ENCODE assay signal across 23 cellular contexts in genomic region chr6:135871878-135872277, GRCh38. TPM values are rescaled to one million over a fixed set of nuclear protein-coding genes. Genes with fewer than 3 reads are reported as not detected.
DNase-seq lines count a peak whose midpoint lies in the region; ATAC-seq, FAIRE-seq and TF ChIP-seq lines count a peak whose summit lies in the region.
"Had no signal": no experiment of that assay in that cellular context is flagged by ENCODE, and none has a peak within 500 bp of the region (broad histone marks: within the 10 kb centered on the region; RNA-seq: fewer than 3 reads in every experiment).

No MANE protein-coding gene starts in this region.

- H3K9ac ChIP-seq in skeletal muscle satellite cell (ENCODE audit: low read depth, low read length) = no peak overlapping the region

- TF ChIP-seq POLR2A in heart left ventricle (IDR thresholded peaks at IDR 0.05) = no peak
- TF ChIP-seq POLR2A in GM12891 (IDR thresholded peaks at IDR 0.05; ENCODE audit: low read depth, low read length) = no peak

- TF ChIP-seq CTCF in heart left ventricle (IDR thresholded peaks at IDR 0.05) (no peak), foreskin fibroblast (IDR thresholded peaks at IDR 0.05; ENCODE audit: low read depth, low read length) (no peak)

- intact Hi-C loops in heart left ventricle (cut with DNase I) = no loop called here
- intact Hi-C loops in cardiac septum (cut with DNase I) = no loop called here

- H3K9me3 ChIP-seq in heart left ventricle = no peaks in the 10 kb centered on the region
- no peaks in the 10 kb centered on the region for H3K9me3 ChIP-seq in skeletal muscle satellite cell (replicated peaks; ENCODE audit: low read length)
- H3K9me3 ChIP-seq: prostate gland, upper lobe of left lung had no signal

- H3K4me1 ChIP-seq in heart left ventricle = peaks cover 0 to 20% (median 9%) of the 10 kb centered on the region in 12 donors
- H3K4me1 ChIP-seq in skeletal muscle satellite cell (ENCODE audit: control insufficient read depth, insufficient read depth, low read length) = peaks cover 38% of the 10 kb centered on the region
- H3K4me1 ChIP-seq: foreskin keratinocyte, prostate gland, upper lobe of left lung had no signal

- H3K36me3 ChIP-seq in heart left ventricle (no peaks in the 10 kb centered on the region), skeletal muscle satellite cell (ENCODE audit: insufficient read depth, low read length) (no peaks in the 10 kb centered on the region)
- H3K36me3 ChIP-seq: prostate gland, upper lobe of left lung had no signal

- H3K27me3 ChIP-seq in heart left ventricle = no peaks in the 10 kb centered on the region
- H3K27me3 ChIP-seq in skeletal muscle satellite cell (ENCODE audit: control insufficient read depth, insufficient read depth, low read length) = no peaks in the 10 kb centered on the region
- H3K27me3 ChIP-seq: foreskin keratinocyte, upper lobe of left lung had no signal

- H3K4me2 ChIP-seq in skeletal muscle satellite cell (ENCODE audit: low read length) = peak overlapping the region; percentile 15
- H3K4me2 ChIP-seq: PC-9 had no signal

- FAIRE-seq in GM12891 (lab: Jason Lieb, UNC) = no peak
- FAIRE-seq: A204.1, bronchial epithelial cell, G401.6, H54 had no signal

- peak overlapping the region in 8 of 12 donors; percentile 0 to 61 (median 47) for H3K27ac ChIP-seq in heart left ventricle
- H3K27ac ChIP-seq: foreskin keratinocyte, PC-9, prostate gland, upper lobe of left lung had no signal

- ATAC-seq in heart left ventricle (peak in 1 of 4 donors; percentile 44), SK-N-SH treated with all-trans-retinoic acid at 6 μM for 48 hours (peak; percentile 67; the same call in 2 of the 3 replicates), HG02623 (IDR thresholded peaks at IDR 0.05; ENCODE audit: unreplicated experiment) (no peak), HG02571 (IDR thresholded peaks at IDR 0.05; ENCODE audit: unreplicated experiment) (no peak)
- ATAC-seq: activated naive CD4-positive, alpha-beta T cell treated with anti-CD3 and anti-CD28 coated beads, Interleukin-2, amount 50 U/mL, for 72 hours; left lobe of liver; naive thymus-derived CD8-positive, alpha-beta T cell had no signal

- H3K4me3 ChIP-seq in heart left ventricle (no peak overlapping the region), foreskin fibroblast (ENCODE audit: low read depth in 1 of 2, low read length in 2 of 2) (no peak overlapping the region), skeletal muscle satellite cell (ENCODE audit: low read length) (no peak overlapping the region)
- H3K4me3 ChIP-seq: PC-9, prostate gland, upper lobe of left lung had no signal

- no peak for DNase-seq in heart left ventricle
- no peak for DNase-seq in cardiac septum (ENCODE audit: low spot score)
- peak; percentile 26 to 63 for DNase-seq in foreskin fibroblast
- DNase-seq in GM12891 (ENCODE audit: insufficient read length, low spot score) = no peak
- DNase-seq: activated T-cell treated with anti-CD3 and anti-CD28 coated beads, Interleukin-2, amount 50 U/mL, for 24 hours; effector CD8-positive, alpha-beta T cell; naive thymus-derived CD8-positive, alpha-beta T cell; NCI-H2029; PC-9; stimulated activated naive CD8-positive, alpha-beta T cell treated with anti-CD3 and anti-CD28 coated beads, Interleukin-15, amount 100 ng/mL, for 72 hours; upper lobe of left lung had no signal

- 71 to 83% (median 74%) methylated on average over 1 of the region's 1 CpG for WGBS in heart left ventricle, 4 donors

TF ChIP-seq in SK-N-SH treated with all-trans-retinoic acid at 6 μM for 48 hours, 23 proteins besides CTCF, POLR2A, EP300 and RAD21:
- TF ChIP-seq PPARA (CRISPR knock-in tag; IDR thresholded peaks at IDR 0.05; ENCODE audit: borderline replicate concordance) = no peak
- TF ChIP-seq ISL1 (CRISPR knock-in tag; IDR thresholded peaks at IDR 0.05) = peak; percentile 45; the same call in 1 of the 2 replicates
TF ChIP-seq in SK-N-SH treated with all-trans-retinoic acid at 6 μM for 48 hours: peak in this region for 1.

TF ChIP-seq in GM12891, 5 proteins besides CTCF, POLR2A, EP300 and RAD21:
- no peak for TF ChIP-seq PAX5 (IDR thresholded peaks at IDR 0.05; ENCODE audit: insufficient read depth, low read length, severe bottlenecking)
- TF ChIP-seq SPI1 (IDR thresholded peaks at IDR 0.05; ENCODE audit: low read depth, low read length) = no peak
- TF ChIP-seq POLR2AphosphoS5 (IDR thresholded peaks at IDR 0.05; ENCODE audit: low read depth, low read length) = no peak
- TF ChIP-seq POU2F2 (IDR thresholded peaks at IDR 0.05; ENCODE audit: low read depth, low read length) = no peak
- TF ChIP-seq TAF1 (IDR thresholded peaks at IDR 0.05; ENCODE audit: low read depth, low read length) = no peak
TF ChIP-seq in GM12891: peak in this region for 0.

RNA-seq across cellular contexts. Expression of gene PDE7B, which starts 20.4 kb away (rescaled TPM):
- total RNA-seq in heart left ventricle = 10 to 100 TPM in 5 of 9 donors, 1 to 10 TPM in 4; 4.8 to 29.1 (median 12.0) TPM
- polyA plus RNA-seq in heart left ventricle = 1 to 10 TPM; 4.4 to 5.7 TPM
- total RNA-seq in cardiac septum = 4.4 TPM
- 7.6 and 11.4 TPM in 2 replicates for total RNA-seq in skeletal muscle satellite cell (2012; rRNA removed)
- 0.05 TPM for polyA plus RNA-seq in GM12891 (2012; ENCODE audit: low read depth, missing spikeins)
- total RNA-seq: foreskin keratinocyte had no signal
- polyA plus RNA-seq: foreskin keratinocyte had no signal

Comparison
In these comparisons a context has a peak if more than half of its experiments do, and no peak if none do; other contexts are left out.
1. DNase-seq: peak in foreskin fibroblast (2 of 2); none in heart left ventricle (0 of 5), cardiac septum (single experiment) and GM12891 (single experiment).